1 cellular context compared by ENCODE assay signal in the genomic region with DNA sequence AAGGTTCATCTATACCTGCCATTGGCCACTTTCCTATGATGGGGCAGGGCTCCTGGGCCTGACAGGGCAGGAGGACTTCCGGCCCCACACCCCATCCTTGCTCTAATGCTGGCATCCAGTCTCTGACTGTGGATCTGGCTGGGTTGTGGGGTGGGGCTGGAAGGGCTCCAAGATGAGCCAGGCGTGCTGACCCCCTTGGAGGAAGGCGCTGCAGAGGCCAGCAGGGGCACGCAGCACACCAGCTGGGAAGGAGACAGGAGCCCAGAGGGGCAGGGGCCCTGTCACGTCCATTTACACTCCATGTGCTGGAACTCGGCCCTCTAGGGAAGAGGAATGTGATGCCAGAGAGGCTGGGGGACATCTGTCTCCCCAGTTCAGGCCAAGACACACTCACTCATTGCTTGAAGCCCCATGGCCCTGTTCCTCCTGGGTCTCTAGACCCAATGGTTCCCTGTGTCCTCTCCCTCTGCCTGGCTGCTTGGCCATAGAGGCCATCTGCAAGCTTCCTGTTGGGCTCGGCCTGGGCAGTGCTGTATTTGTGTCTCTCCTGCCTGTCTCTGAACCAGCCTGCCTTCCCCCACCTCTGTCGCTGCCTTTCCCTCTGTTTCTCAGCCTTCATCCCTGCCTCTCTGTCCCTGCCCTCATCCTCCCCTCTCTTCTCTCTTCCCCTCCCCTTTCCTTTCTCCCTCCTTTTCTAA.
TF ChIP-seq lines count a peak whose summit lies in the region.

No MANE protein-coding gene starts in this region.

TF ChIP-seq in GM23338, 12 proteins besides CTCF, POLR2A, EP300 and RAD21 (continued from another document):
- TF ChIP-seq, protein P1, sequence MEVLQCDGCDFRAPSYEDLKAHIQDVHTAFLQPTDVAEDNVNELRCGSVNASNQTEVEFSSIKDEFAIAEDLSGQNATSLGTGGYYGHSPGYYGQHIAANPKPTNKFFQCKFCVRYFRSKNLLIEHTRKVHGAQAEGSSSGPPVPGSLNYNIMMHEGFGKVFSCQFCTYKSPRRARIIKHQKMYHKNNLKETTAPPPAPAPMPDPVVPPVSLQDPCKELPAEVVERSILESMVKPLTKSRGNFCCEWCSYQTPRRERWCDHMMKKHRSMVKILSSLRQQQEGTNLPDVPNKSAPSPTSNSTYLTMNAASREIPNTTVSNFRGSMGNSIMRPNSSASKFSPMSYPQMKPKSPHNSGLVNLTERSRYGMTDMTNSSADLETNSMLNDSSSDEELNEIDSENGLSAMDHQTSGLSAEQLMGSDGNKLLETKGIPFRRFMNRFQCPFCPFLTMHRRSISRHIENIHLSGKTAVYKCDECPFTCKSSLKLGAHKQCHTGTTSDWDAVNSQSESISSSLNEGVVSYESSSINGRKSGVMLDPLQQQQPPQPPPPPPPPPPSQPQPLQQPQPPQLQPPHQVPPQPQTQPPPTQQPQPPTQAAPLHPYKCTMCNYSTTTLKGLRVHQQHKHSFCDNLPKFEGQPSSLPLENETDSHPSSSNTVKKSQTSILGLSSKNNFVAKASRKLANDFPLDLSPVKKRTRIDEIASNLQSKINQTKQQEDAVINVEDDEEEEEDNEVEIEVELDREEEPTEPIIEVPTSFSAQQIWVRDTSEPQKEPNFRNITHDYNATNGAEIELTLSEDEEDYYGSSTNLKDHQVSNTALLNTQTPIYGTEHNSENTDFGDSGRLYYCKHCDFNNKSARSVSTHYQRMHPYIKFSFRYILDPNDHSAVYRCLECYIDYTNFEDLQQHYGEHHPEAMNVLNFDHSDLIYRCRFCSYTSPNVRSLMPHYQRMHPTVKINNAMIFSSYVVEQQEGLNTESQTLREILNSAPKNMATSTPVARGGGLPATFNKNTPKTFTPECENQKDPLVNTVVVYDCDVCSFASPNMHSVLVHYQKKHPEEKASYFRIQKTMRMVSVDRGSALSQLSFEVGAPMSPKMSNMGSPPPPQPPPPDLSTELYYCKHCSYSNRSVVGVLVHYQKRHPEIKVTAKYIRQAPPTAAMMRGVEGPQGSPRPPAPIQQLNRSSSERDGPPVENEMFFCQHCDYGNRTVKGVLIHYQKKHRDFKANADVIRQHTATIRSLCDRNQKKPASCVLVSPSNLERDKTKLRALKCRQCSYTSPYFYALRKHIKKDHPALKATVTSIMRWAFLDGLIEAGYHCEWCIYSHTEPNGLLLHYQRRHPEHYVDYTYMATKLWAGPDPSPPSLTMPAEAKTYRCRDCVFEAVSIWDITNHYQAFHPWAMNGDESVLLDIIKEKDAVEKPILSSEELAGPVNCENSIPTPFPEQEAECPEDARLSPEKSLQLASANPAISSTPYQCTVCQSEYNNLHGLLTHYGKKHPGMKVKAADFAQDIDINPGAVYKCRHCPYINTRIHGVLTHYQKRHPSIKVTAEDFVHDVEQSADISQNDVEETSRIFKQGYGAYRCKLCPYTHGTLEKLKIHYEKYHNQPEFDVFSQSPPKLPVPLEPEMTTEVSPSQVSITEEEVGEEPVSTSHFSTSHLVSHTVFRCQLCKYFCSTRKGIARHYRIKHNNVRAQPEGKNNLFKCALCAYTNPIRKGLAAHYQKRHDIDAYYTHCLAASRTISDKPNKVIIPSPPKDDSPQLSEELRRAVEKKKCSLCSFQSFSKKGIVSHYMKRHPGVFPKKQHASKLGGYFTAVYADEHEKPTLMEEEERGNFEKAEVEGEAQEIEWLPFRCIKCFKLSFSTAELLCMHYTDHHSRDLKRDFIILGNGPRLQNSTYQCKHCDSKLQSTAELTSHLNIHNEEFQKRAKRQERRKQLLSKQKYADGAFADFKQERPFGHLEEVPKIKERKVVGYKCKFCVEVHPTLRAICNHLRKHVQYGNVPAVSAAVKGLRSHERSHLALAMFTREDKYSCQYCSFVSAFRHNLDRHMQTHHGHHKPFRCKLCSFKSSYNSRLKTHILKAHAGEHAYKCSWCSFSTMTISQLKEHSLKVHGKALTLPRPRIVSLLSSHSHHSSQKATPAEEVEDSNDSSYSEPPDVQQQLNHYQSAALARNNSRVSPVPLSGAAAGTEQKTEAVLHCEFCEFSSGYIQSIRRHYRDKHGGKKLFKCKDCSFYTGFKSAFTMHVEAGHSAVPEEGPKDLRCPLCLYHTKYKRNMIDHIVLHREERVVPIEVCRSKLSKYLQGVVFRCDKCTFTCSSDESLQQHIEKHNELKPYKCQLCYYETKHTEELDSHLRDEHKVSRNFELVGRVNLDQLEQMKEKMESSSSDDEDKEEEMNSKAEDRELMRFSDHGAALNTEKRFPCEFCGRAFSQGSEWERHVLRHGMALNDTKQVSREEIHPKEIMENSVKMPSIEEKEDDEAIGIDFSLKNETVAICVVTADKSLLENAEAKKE (CRISPR knock-in tag; IDR thresholded peaks at IDR 0.05) = no peak
- TF ChIP-seq NANOG (IDR thresholded peaks at IDR 0.05; ENCODE audit: borderline replicate concordance) = no peak
- no peak for TF ChIP-seq EZH2 (IDR thresholded peaks at IDR 0.05; ENCODE audit: low read depth, unreplicated experiment)
- TF ChIP-seq, protein P2, sequence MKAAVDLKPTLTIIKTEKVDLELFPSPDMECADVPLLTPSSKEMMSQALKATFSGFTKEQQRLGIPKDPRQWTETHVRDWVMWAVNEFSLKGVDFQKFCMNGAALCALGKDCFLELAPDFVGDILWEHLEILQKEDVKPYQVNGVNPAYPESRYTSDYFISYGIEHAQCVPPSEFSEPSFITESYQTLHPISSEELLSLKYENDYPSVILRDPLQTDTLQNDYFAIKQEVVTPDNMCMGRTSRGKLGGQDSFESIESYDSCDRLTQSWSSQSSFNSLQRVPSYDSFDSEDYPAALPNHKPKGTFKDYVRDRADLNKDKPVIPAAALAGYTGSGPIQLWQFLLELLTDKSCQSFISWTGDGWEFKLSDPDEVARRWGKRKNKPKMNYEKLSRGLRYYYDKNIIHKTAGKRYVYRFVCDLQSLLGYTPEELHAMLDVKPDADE (IDR thresholded peaks at IDR 0.05) = no peak
- TF ChIP-seq JUNB (IDR thresholded peaks at IDR 0.05; ENCODE audit: unreplicated experiment) = no peak
- TF ChIP-seq, protein P3, sequence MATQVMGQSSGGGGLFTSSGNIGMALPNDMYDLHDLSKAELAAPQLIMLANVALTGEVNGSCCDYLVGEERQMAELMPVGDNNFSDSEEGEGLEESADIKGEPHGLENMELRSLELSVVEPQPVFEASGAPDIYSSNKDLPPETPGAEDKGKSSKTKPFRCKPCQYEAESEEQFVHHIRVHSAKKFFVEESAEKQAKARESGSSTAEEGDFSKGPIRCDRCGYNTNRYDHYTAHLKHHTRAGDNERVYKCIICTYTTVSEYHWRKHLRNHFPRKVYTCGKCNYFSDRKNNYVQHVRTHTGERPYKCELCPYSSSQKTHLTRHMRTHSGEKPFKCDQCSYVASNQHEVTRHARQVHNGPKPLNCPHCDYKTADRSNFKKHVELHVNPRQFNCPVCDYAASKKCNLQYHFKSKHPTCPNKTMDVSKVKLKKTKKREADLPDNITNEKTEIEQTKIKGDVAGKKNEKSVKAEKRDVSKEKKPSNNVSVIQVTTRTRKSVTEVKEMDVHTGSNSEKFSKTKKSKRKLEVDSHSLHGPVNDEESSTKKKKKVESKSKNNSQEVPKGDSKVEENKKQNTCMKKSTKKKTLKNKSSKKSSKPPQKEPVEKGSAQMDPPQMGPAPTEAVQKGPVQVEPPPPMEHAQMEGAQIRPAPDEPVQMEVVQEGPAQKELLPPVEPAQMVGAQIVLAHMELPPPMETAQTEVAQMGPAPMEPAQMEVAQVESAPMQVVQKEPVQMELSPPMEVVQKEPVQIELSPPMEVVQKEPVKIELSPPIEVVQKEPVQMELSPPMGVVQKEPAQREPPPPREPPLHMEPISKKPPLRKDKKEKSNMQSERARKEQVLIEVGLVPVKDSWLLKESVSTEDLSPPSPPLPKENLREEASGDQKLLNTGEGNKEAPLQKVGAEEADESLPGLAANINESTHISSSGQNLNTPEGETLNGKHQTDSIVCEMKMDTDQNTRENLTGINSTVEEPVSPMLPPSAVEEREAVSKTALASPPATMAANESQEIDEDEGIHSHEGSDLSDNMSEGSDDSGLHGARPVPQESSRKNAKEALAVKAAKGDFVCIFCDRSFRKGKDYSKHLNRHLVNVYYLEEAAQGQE (IDR thresholded peaks at IDR 0.05; ENCODE audit: unreplicated experiment) = no peak
- TF ChIP-seq EZH2phosphoT487 (IDR thresholded peaks at IDR 0.05; ENCODE audit: unreplicated experiment) = no peak
- no peak for TF ChIP-seq ZNF331 (CRISPR knock-in tag; IDR thresholded peaks at IDR 0.05; ENCODE audit: low read depth)
